25 cellular contexts compared by ENCODE assay signal in the genomic region with DNA sequence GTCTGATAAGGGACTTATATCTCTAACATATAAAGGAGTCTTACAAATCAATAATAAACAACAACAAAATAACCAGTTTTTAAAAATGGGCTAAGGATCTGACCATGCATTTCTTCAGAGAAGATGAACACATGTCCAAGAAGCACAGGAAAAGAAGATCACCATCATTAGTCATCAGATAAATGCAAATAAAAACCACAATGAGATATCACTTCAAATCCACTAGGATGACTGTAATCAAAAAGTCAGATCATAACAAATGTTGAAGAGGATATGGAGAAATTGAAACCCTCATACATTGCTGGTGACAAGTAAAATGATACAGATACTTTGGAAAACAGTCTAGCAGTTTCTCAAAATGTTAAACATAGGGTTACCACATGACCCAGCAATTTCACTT.
"Had no signal": no experiment of that assay in that cellular context is flagged by ENCODE, and none has a peak within 500 bp of the region (broad histone marks: within the 10 kb centered on the region; RNA-seq: fewer than 3 reads in every experiment).

No MANE protein-coding gene starts in this region.

- H3K4me3 Mint-ChIP-seq: immature natural killer cell; memory B cell; naive B cell; natural killer cell treated with Interleukin-12 subunit alpha and Interleukin-12 subunit beta and Interleukin-15 and Interleukin-18, amount 100 ng/mL, for 72 hours; neural crest cell; stimulated activated memory B cell treated with anti-CD40 and anti-IgM and Interleukin-4, amounts not matched to agents 10 μg/mL and 1 μg/mL and 100 μg/mL, for 72 hours; type B pancreatic cell had no signal

- H3K27ac ChIP-seq: dorsolateral prefrontal cortex, neutrophil, parathyroid adenoma, right lobe of liver, testis, tibial artery had no signal

- H3K4me1 ChIP-seq: parathyroid adenoma, right lobe of liver, testis, tibial artery had no signal

- DNase-seq: dorsolateral prefrontal cortex; effector CD4-positive, alpha-beta T cell; hypothalamus; immature natural killer cell; mucosa of descending colon; naive B cell; right lobe of liver; stimulated activated CD4-positive, alpha-beta T cell treated with anti-CD3 and anti-CD28 coated beads, Interleukin-4, amount 100 ng/mL, for 4 hours; stimulated activated naive CD8-positive, alpha-beta T cell treated with anti-CD3 and anti-CD28 coated beads, Interleukin-15, Interleukin-2, amounts not matched to agents 100 U/mL and 50 U/mL, for 24 hours; substantia nigra; testis; tibial artery had no signal

- H3K36me3 ChIP-seq: neutrophil, right lobe of liver, tibial artery had no signal

- FAIRE-seq: colon, frontal cortex, keratinocyte had no signal

- H3K4me3 ChIP-seq: dorsolateral prefrontal cortex, lung, mucosa of descending colon, right lobe of liver, testis, tibial artery had no signal

- H3K27me3 ChIP-seq: right lobe of liver, testis, tibial artery had no signal

- H3K4me1 Mint-ChIP-seq: immature natural killer cell; memory B cell; naive B cell; neural crest cell; stimulated activated memory B cell treated with anti-CD40 and anti-IgM and Interleukin-4, amounts not matched to agents 10 μg/mL and 1 μg/mL and 100 μg/mL, for 72 hours had no signal

- ATAC-seq: left lobe of liver; mucosa of descending colon; natural killer cell treated with Interleukin-12 subunit alpha and Interleukin-12 subunit beta and Interleukin-15 and Interleukin-18, amount 100 ng/mL, for 72 hours; right lobe of liver; stimulated activated memory B cell treated with anti-CD40 and anti-IgM and Interleukin-4, amounts not matched to agents 10 μg/mL and 1 μg/mL and 100 μg/mL, for 72 hours; stimulated activated naive CD8-positive, alpha-beta T cell treated with anti-CD3 and anti-CD28 coated beads, Interleukin-15, Interleukin-2, amounts not matched to agents 100 U/mL and 50 U/mL, for 24 hours had no signal

- H3K9me3 ChIP-seq: neutrophil, right lobe of liver, testis had no signal

- H3K36me3 Mint-ChIP-seq: immature natural killer cell, memory B cell, naive B cell, type B pancreatic cell had no signal

- H3K27ac Mint-ChIP-seq: immature natural killer cell; memory B cell; naive B cell; natural killer cell treated with Interleukin-12 subunit alpha and Interleukin-12 subunit beta and Interleukin-15 and Interleukin-18, amount 100 ng/mL, for 72 hours; progenitor cell of endocrine pancreas; stimulated activated memory B cell treated with anti-CD40 and anti-IgM and Interleukin-4, amounts not matched to agents 10 μg/mL and 1 μg/mL and 100 μg/mL, for 72 hours; type B pancreatic cell had no signal
